Comparison of ENCODE assay signal across 8 cellular contexts in the genomic region with DNA sequence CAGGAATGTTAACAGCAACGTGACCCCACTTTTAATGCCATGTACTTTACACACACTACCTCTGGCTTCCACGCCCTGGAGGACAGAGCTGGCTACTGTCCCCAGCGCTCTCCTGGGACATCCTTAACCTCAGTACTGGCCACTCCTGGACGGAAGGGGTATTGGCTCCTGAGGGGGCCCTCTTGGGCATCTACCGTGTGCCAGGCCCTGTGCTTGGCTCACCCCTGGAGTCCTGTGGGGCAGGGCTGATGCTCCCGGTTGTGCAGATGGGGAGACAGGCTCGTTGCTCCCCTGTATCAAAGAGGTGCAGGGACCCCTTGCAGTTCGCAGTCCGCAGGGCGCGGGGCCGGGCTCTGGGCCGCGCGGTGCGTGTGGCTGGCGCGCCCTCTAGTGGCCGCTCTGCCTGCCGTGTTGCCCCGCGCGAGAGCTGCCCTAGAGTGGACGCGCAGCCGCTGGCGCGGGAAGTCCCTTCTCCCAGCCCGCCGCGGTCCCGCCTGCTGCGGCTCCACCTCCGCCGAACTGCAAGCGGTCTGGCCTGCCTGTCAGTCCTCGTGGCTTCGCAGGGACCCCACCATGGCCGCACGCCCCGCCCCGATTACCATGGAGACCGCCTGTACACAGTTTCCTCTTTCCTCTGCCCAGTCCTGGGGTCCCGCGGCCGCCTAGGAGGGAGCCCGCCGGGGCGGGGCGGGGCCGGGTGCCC. TPM values are rescaled to one million over a fixed set of nuclear protein-coding genes. Genes with fewer than 3 reads are reported as not detected.
DNase-seq lines count a peak whose midpoint lies in the region; ATAC-seq and TF ChIP-seq lines count a peak whose summit lies in the region.

A gene with protein sequence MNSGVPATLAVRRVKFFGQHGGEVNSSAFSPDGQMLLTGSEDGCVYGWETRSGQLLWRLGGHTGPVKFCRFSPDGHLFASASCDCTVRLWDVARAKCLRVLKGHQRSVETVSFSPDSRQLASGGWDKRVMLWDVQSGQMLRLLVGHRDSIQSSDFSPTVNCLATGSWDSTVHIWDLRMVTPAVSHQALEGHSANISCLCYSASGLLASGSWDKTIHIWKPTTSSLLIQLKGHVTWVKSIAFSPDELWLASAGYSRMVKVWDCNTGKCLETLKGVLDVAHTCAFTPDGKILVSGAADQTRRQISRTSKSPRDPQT (plus strand): TSS at position 632 of the 703 bp plus-strand sequence. CDS start 72 bp downstream, outside the sequence.

- no peaks in the 10 kb centered on the region for H3K9me3 ChIP-seq in Loucy (ENCODE audit: insufficient read depth, low read depth, low read length)
- H3K9me3 ChIP-seq in adipocyte (ENCODE audit: control insufficient read depth, low read length) = no peaks in the 10 kb centered on the region
- no peaks in the 10 kb centered on the region for H3K9me3 ChIP-seq in heart right ventricle

- WGBS in heart right ventricle, 2 donors = 1% methylated on average over 51 of the region's 51 CpGs
- under 1% methylated on average over 51 of the region's 51 CpGs for whole genome bisulfite sequencing in urinary bladder

- peaks cover 18% of the 10 kb centered on the region for H3K79me2 ChIP-seq in Loucy (ENCODE audit: insufficient read depth, low read length)

- H3F3A ChIP-seq in Loucy (ENCODE audit: low read depth) = peaks cover 6% of the 10 kb centered on the region; the same call in 1 of the 2 replicates

- ATAC-seq in GM21723 (IDR thresholded peaks at IDR 0.05; ENCODE audit: unreplicated experiment) (peak; percentile 74), heart right ventricle (peak; percentile 89 to 93 (median 90))

- no peaks in the 10 kb centered on the region for H3K4me1 ChIP-seq in Loucy (ENCODE audit: insufficient read depth, low read length, poor library complexity, severe bottlenecking)
- peaks cover 7% of the 10 kb centered on the region for H3K4me1 ChIP-seq in adipocyte (ENCODE audit: control insufficient read depth, insufficient read depth, low read length)
- H3K4me1 ChIP-seq in heart right ventricle = peaks cover 13 to 42% (median 25%) of the 10 kb centered on the region in 9 donors
- no peaks in the 10 kb centered on the region for H3K4me1 ChIP-seq in urinary bladder (ENCODE audit: insufficient read depth)

- H3K4me2 ChIP-seq in Loucy (ENCODE audit: low read depth, low read length, poor library complexity, severe bottlenecking) = peak within 1 kb of the TSS; percentile 82

- TF ChIP-seq CTCF in Loucy (conservative IDR thresholded peaks at IDR 0.05; ENCODE audit: low read length) (peak; percentile 92), heart right ventricle (IDR thresholded peaks at IDR 0.05) (peak; percentile 94 to 100 (median 99))

- DNase-seq in DMS53 (lab: John Stamatoyannopoulos, UW) (peak; percentile 90), SW480 (ENCODE audit: low spot score) (peak; percentile 86), adipocyte (ENCODE audit: low read depth) (peak; percentile 89), heart right ventricle (peak; percentile 81 to 83), pons (ENCODE audit: low spot score) (peak; percentile 42)

- H4K20me1 ChIP-seq in Loucy (ENCODE audit: insufficient read depth, low read length, poor library complexity, severe bottlenecking) = peaks cover 16% of the 10 kb centered on the region

- H3K36me3 ChIP-seq in Loucy (ENCODE audit: insufficient read depth, low read length) (peaks cover 23% of the 10 kb centered on the region; the same call in 1 of the 2 replicates), adipocyte (ENCODE audit: control insufficient read depth, insufficient read depth, low read length, severe bottlenecking) (peaks cover 16% of the 10 kb centered on the region), heart right ventricle (peaks cover 0 to 20% (median 10%) of the 10 kb centered on the region in 9 donors), urinary bladder (ENCODE audit: insufficient read depth) (peaks cover 2% of the 10 kb centered on the region)

- intact Hi-C loops in heart right ventricle (cut with DNase I) = loop anchor here in 9 of 10 donors (1.0 to 10.0 kb wide), 6 partner anchors 78 to 522 kb away; a partner anchor contains a TSS

- H3K9ac ChIP-seq in Loucy (ENCODE audit: low read depth, low read length, poor library complexity, severe bottlenecking) (no peak within 1 kb of the TSS), adipocyte (ENCODE audit: low read length) (peak within 1 kb of the TSS; percentile 72)

- no peaks in the 10 kb centered on the region for H3K9me2 ChIP-seq in Loucy (replicated peaks; ENCODE audit: low read depth, low read length)

- H3K4me3 ChIP-seq in Loucy (ENCODE audit: low read length, poor library complexity, severe bottlenecking) (peak within 1 kb of the TSS; percentile 69), adipocyte (ENCODE audit: low read length) (peak within 1 kb of the TSS; percentile 76), heart right ventricle (peak within 1 kb of the TSS; percentile 9 to 56 (median 48)), urinary bladder (ENCODE audit: low read depth, low read length) (peak within 1 kb of the TSS; percentile 34)

- H3K27me3 ChIP-seq in Loucy (ENCODE audit: insufficient read depth, low read length, poor library complexity, severe bottlenecking) (no peaks in the 10 kb centered on the region), adipocyte (replicated peaks; ENCODE audit: control insufficient read depth, insufficient read depth, low read length) (no peaks in the 10 kb centered on the region), heart right ventricle (no peaks in the 10 kb centered on the region)

- H2AFZ ChIP-seq in Loucy (ENCODE audit: low read length) = peak within 1 kb of the TSS; percentile 90

- H3K27ac ChIP-seq in heart right ventricle = peak within 1 kb of the TSS; percentile 66 to 92 (median 79)
- no peak within 1 kb of the TSS for H3K27ac ChIP-seq in urinary bladder (ENCODE audit: low read depth)

RNA-seq across cellular contexts. Expression of the gene that starts here (rescaled TPM):
- under 1 TPM in 1 of 10 donors, not detected in 9; 0.22 TPM for total RNA-seq in heart right ventricle
- polyA plus RNA-seq in heart right ventricle = under 1 TPM in 1 of 2 donors, not detected in 1; 0.04 TPM
- not detected for total RNA-seq in urinary bladder
- not detected for polyA plus RNA-seq in urinary bladder

Comparison
In these comparisons a context has a peak if more than half of its experiments do, and no peak if none do; other contexts are left out.
1. Peak in DNase-seq, ATAC-seq, H3K4me3 ChIP-seq and H3K27ac ChIP-seq in heart right ventricle; RNA of the gene not detected or under 1 TPM.